In the genomic region with DNA sequence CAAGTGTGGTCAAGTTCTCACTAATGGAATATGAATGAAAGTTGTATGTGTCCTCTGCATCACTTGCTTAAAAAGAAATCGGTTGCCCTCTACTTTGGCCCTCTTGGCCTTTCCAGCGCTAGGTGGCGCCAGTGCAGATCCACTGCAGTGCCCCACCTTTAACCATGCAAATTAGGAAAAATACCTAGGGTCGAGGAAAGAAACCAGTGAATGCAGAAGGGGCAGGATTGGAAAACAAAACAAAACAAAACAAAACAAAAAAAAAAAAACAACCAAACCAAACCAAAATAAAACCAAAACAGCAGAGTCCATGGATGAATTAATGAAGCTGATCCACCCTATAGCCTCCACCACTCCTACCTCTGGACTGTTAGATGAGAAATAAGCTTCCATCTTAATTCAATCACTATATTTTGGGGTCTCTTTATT, we compare ENCODE assay signal across 8 cellular contexts. TPM values are rescaled to one million over a fixed set of nuclear protein-coding genes. Genes with fewer than 3 reads are reported as not detected.
DNase-seq lines count a peak whose midpoint lies in the region; ATAC-seq and TF ChIP-seq lines count a peak whose summit lies in the region.

No MANE protein-coding gene starts in this region.

- POLR2A ChIA-PET in activated CD4-positive, alpha-beta T cell treated with anti-CD3 and anti-CD28 coated beads for 36 hours (lab: Charles Lee) = interaction anchor here (0.6 to 1.0 kb wide), 3 partner anchors 106 to 427 kb away, joined by 4 to 7 read pairs (median 4); no protein-coding TSS in a partner anchor

- TF ChIP-seq CTCF in colonic mucosa (IDR thresholded peaks at IDR 0.05) = peak; percentile 95

- ATAC-seq in activated CD4-positive, alpha-beta T cell treated with anti-CD3 and anti-CD28 coated beads for 36 hours = no peak
- ATAC-seq in GM19324 (IDR thresholded peaks at IDR 0.05; ENCODE audit: low FRiP score, unreplicated experiment) = no peak

- intact Hi-C loops in activated CD4-positive, alpha-beta T cell treated with anti-CD3 and anti-CD28 coated beads for 36 hours (cut with DNase I, micrococcal nuclease) = loop anchor here (1.0 to 5.0 kb wide), 3 partner anchors 46 to 967 kb away; a partner anchor contains a TSS
- intact Hi-C loops in colonic mucosa (cut with DNase I) = loop anchor here (5.0 to 10.0 kb wide), 2 partner anchors 109 to 177 kb away; no protein-coding TSS in a partner anchor

- no peak overlapping the region for H3K27ac Mint-ChIP-seq in activated CD4-positive, alpha-beta T cell treated with anti-CD3 and anti-CD28 coated beads for 36 hours

- H3K27ac ChIP-seq in colonic mucosa = peak overlapping the region; percentile 25

- peaks cover 2% of the 10 kb centered on the region for H3K36me3 Mint-ChIP-seq in activated CD4-positive, alpha-beta T cell treated with anti-CD3 and anti-CD28 coated beads for 36 hours (ENCODE audit: low read depth)

- H3K4me3 ChIP-seq in colonic mucosa = no peak overlapping the region

- no peaks in the 10 kb centered on the region for H3K9me3 ChIP-seq in colonic mucosa

- no peaks in the 10 kb centered on the region for H3K9me3 Mint-ChIP-seq in activated CD4-positive, alpha-beta T cell treated with anti-CD3 and anti-CD28 coated beads for 36 hours (ENCODE audit: low read depth)

- CTCF ChIA-PET in activated CD4-positive, alpha-beta T cell treated with anti-CD3 and anti-CD28 coated beads for 36 hours (lab: Charles Lee) = interaction anchor here (0.6 to 9.8 kb wide), 33 partner anchors 8 to 461 kb away, joined by 3 to 158 read pairs (median 4); a partner anchor contains a TSS

- H3K4me1 Mint-ChIP-seq in activated CD4-positive, alpha-beta T cell treated with anti-CD3 and anti-CD28 coated beads for 36 hours = peaks cover 23% of the 10 kb centered on the region

- H3K27me3 Mint-ChIP-seq in activated CD4-positive, alpha-beta T cell treated with anti-CD3 and anti-CD28 coated beads for 36 hours = no peaks in the 10 kb centered on the region

- no peaks in the 10 kb centered on the region for H3K36me3 ChIP-seq in colonic mucosa

- peak overlapping the region in 1 of 2 donors; percentile 21 for H3K9ac ChIP-seq in colonic mucosa (ENCODE audit: low read depth in 2 of 2, low read length in 2 of 2)

- peaks cover 4% of the 10 kb centered on the region for H3K4me1 ChIP-seq in colonic mucosa

- H3K27me3 ChIP-seq in colonic mucosa = no peaks in the 10 kb centered on the region

- H3K4me3 Mint-ChIP-seq in activated CD4-positive, alpha-beta T cell treated with anti-CD3 and anti-CD28 coated beads for 36 hours = no peak overlapping the region

- peak; percentile 80 for DNase-seq in NCI-H510A treated with DMSO at 0.1 percent for 48 hours (lab: John Stamatoyannopoulos, UW)
- DNase-seq in NCI-H510A (lab: John Stamatoyannopoulos, UW) = no peak
- DNase-seq in NCI-H2171 treated with DMSO at 0.1 percent for 48 hours (lab: John Stamatoyannopoulos, UW) = peak; percentile 71
- peak; percentile 90 for DNase-seq in activated CD4-positive, alpha-beta T cell treated with anti-CD3 and anti-CD28 coated beads for 36 hours
- peak; percentile 91 for DNase-seq in colonic mucosa
- DNase-seq in medulla oblongata (ENCODE audit: extremely low spot score) = peak; percentile 81
- peak; percentile 58 to 67 for DNase-seq in stimulated activated CD8-positive, alpha-beta memory T cell treated with anti-CD3 and anti-CD28 coated beads, Interleukin-15, amount 100 ng/mL, for 48 hours (ENCODE audit: low read depth in 2 of 2)

RNA-seq across cellular contexts. Expression of a gene that starts 12.9 kb away (rescaled TPM):
- 10 to 100 TPM; 62.4 to 97.9 TPM for total RNA-seq in activated CD4-positive, alpha-beta T cell treated with anti-CD3 and anti-CD28 coated beads for 36 hours
- 10 to 100 TPM; 52.8 to 56.7 TPM for total RNA-seq in colonic mucosa

RNA-seq across cellular contexts. Expression of a gene that starts 27.4 kb away (rescaled TPM):
- 100 to 1,000 TPM; 172 to 181 TPM for total RNA-seq in activated CD4-positive, alpha-beta T cell treated with anti-CD3 and anti-CD28 coated beads for 36 hours
- 100 to 1,000 TPM; 136 to 161 TPM for total RNA-seq in colonic mucosa
